Comparison of ENCODE assay signal across 26 cellular contexts in the genomic region with DNA sequence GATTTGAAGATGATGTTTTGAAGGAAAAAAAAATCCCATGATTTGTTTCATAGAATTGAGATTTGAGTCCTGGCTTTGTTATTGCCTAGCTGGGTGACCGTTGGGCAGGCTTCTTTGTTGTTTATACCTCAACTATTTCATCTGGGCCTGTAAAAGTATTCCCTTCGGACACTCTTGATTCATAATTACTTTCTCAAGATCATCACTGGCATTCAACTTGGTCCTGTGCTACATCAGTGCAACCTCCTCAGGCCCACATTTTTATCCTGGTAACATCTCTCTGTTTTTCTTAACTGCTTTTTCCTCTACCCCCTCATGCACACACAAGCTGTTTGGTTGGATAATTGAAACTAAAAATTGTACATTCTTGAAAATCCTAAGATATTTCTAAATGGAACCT.
"Had no signal": no experiment of that assay in that cellular context is flagged by ENCODE, and none has a peak within 500 bp of the region (broad histone marks: within the 10 kb centered on the region; RNA-seq: fewer than 3 reads in every experiment).

No MANE protein-coding gene starts in this region.

- H3K27me3 Mint-ChIP-seq: stimulated activated naive B cell treated with anti-CD40 and anti-IgM and Interleukin-4, amounts not matched to agents 10 μg/mL and 1 μg/mL and 100 μg/mL, for 72 hours had no signal

- H3K4me1 ChIP-seq: parathyroid adenoma, psoas muscle, right lobe of liver, spleen, testis, tibial nerve, upper lobe of right lung had no signal

- H3K36me3 ChIP-seq: heart left ventricle, neural progenitor cell, right lobe of liver, spleen, tibial nerve, upper lobe of right lung, vagina had no signal

- H3K9me3 ChIP-seq: heart left ventricle, mucosa of descending colon, psoas muscle, right lobe of liver, spleen, testis, tibial nerve, upper lobe of right lung, vagina had no signal

- H3K9ac ChIP-seq: neural progenitor cell, parathyroid adenoma had no signal

- ATAC-seq: heart left ventricle; left colon; mucosa of descending colon; natural killer cell; psoas muscle; right lobe of liver; stimulated activated naive B cell treated with anti-CD40 and anti-IgM and Interleukin-4, amounts not matched to agents 10 μg/mL and 1 μg/mL and 100 μg/mL, for 72 hours; stimulated activated naive CD8-positive, alpha-beta T cell treated with anti-CD3 and anti-CD28 coated beads, Interleukin-15, amount 100 ng/mL, for 72 hours; upper lobe of right lung had no signal

- H3K4me3 Mint-ChIP-seq: endodermal cell; natural killer cell; neural progenitor cell; stimulated activated naive B cell treated with anti-CD40 and anti-IgM and Interleukin-4, amounts not matched to agents 10 μg/mL and 1 μg/mL and 100 μg/mL, for 72 hours; stimulated activated naive CD8-positive, alpha-beta T cell treated with anti-CD3 and anti-CD28 coated beads, Interleukin-15, amount 100 ng/mL, for 72 hours had no signal

- H3K79me2 ChIP-seq: parathyroid adenoma had no signal

- H3K4me3 ChIP-seq: coronary artery, heart left ventricle, mucosa of descending colon, neural progenitor cell, psoas muscle, right lobe of liver, spleen, testis, tibial nerve, upper lobe of right lung, vagina had no signal

- H3K27ac ChIP-seq: coronary artery, heart left ventricle, neural progenitor cell, parathyroid adenoma, psoas muscle, right lobe of liver, spleen, testis, tibial nerve, upper lobe of right lung, vagina had no signal

- H3K9me3 Mint-ChIP-seq: endodermal cell; stimulated activated naive B cell treated with anti-CD40 and anti-IgM and Interleukin-4, amounts not matched to agents 10 μg/mL and 1 μg/mL and 100 μg/mL, for 72 hours; stimulated activated naive CD8-positive, alpha-beta T cell treated with anti-CD3 and anti-CD28 coated beads, Interleukin-15, amount 100 ng/mL, for 72 hours had no signal

- DNase-seq: effector CD4-positive, alpha-beta T cell; endodermal cell; erythroblast; heart left ventricle; hippocampal formation; left colon; mammary epithelial cell; mucosa of descending colon; natural killer cell; nucleus accumbens; psoas muscle; retina; right lobe of liver; spleen; stimulated activated CD4-positive, alpha-beta T cell treated with anti-CD3 and anti-CD28 coated beads, Interleukin-15, amount 100 ng/mL, for 24 hours; stimulated activated CD4-positive, alpha-beta T cell treated with anti-CD3 and anti-CD28 coated beads, Interleukin-1b, Interleukin-23, amount 100 ng/mL, for 48 hours; stimulated activated CD4-positive, alpha-beta T cell treated with anti-CD3 and anti-CD28 coated beads, Interleukin-4, amount 100 ng/mL, for 24 hours; stimulated activated naive B cell treated with anti-CD40 and anti-IgM and Interleukin-4, amounts not matched to agents 10 μg/mL and 1 μg/mL and 100 μg/mL, for 72 hours; stimulated activated naive CD8-positive, alpha-beta T cell treated with anti-CD3 and anti-CD28 coated beads, Interleukin-15, amount 100 ng/mL, for 72 hours; testis; upper lobe of right lung had no signal

- H3K27ac Mint-ChIP-seq: endodermal cell; natural killer cell; stimulated activated naive B cell treated with anti-CD40 and anti-IgM and Interleukin-4, amounts not matched to agents 10 μg/mL and 1 μg/mL and 100 μg/mL, for 72 hours; stimulated activated naive CD8-positive, alpha-beta T cell treated with anti-CD3 and anti-CD28 coated beads, Interleukin-15, amount 100 ng/mL, for 72 hours had no signal

- H3K4me2 ChIP-seq: neural progenitor cell had no signal

- H3K36me3 Mint-ChIP-seq: natural killer cell; neural progenitor cell; stimulated activated naive B cell treated with anti-CD40 and anti-IgM and Interleukin-4, amounts not matched to agents 10 μg/mL and 1 μg/mL and 100 μg/mL, for 72 hours had no signal

- H3K27me3 ChIP-seq: heart left ventricle, neural progenitor cell, right lobe of liver, spleen, testis, tibial nerve, upper lobe of right lung, vagina had no signal

- H2AFZ ChIP-seq: neural progenitor cell, parathyroid adenoma had no signal

- H3K4me1 Mint-ChIP-seq: natural killer cell; stimulated activated naive B cell treated with anti-CD40 and anti-IgM and Interleukin-4, amounts not matched to agents 10 μg/mL and 1 μg/mL and 100 μg/mL, for 72 hours; stimulated activated naive CD8-positive, alpha-beta T cell treated with anti-CD3 and anti-CD28 coated beads, Interleukin-15, amount 100 ng/mL, for 72 hours had no signal
